ENCODE assay signal across 5 cellular contexts in genomic region chr12:49210703-49211102, GRCh38. TPM values are rescaled to one million over a fixed set of nuclear protein-coding genes. Genes with fewer than 3 reads are reported as not detected.
DNase-seq lines count a peak whose midpoint lies in the region; ATAC-seq and TF ChIP-seq lines count a peak whose summit lies in the region.
"Not testable (repeated sequence)": the region's sequence is repeated elsewhere in the genome, so short reads cannot be mapped to it uniquely, and the experiment has no call there.

No MANE protein-coding gene starts in this region.

- H3K9me3 ChIP-seq in HEK293 (ENCODE audit: control insufficient read depth, insufficient read depth, low read depth, low read length); endodermal cell (ENCODE audit: control insufficient read depth, low read length); neural progenitor cell (ENCODE audit: low read depth): not testable (repeated sequence)

- not testable (repeated sequence) for H3K9me3 Mint-ChIP-seq in brain, endodermal cell, neural progenitor cell

- not testable (repeated sequence) for H3K4me1 ChIP-seq in HEK293 (ENCODE audit: control insufficient read depth, insufficient read depth, low read length); endodermal cell (ENCODE audit: control insufficient read depth, insufficient read depth, low read length)
- peaks cover 27% of the 10 kb centered on the region for H3K4me1 ChIP-seq in neural progenitor cell

- H3K9ac ChIP-seq in endodermal cell (ENCODE audit: extremely low read depth, low read length, poor library complexity, severe bottlenecking); neural progenitor cell: not testable (repeated sequence)

- DNase-seq in endodermal cell (peak; percentile 0), left lobe of liver (ENCODE audit: low spot score) (peak; percentile 21)
- DNase-seq in neural progenitor cell (ENCODE audit: low spot score), result not testable (repeated sequence)

- H3K79me2 ChIP-seq in neural progenitor cell (ENCODE audit: low read depth), result not testable (repeated sequence)

- H4K20me1 ChIP-seq in neural progenitor cell (ENCODE audit: low read depth), result not testable (repeated sequence)

- POLR2A ChIA-PET in HEK293 (lab: Yijun Ruan, JAX), result not testable (repeated sequence)

- not testable (repeated sequence) for H3K27me3 Mint-ChIP-seq in brain; endodermal cell (ENCODE audit: insufficient read depth); neural progenitor cell (ENCODE audit: insufficient read depth, low read depth)

- H3K27ac Mint-ChIP-seq in brain (peak overlapping the region in 4 of 5 experiments; percentile 20 to 86 (median 58)), neural progenitor cell (peak overlapping the region; percentile 64)
- H3K27ac Mint-ChIP-seq in endodermal cell, result not testable (repeated sequence)

- CTCF ChIA-PET in HEK293 (lab: Yijun Ruan, JAX), result interaction anchor here (0.6 kb wide), 1 partner anchor 218 kb away, joined by 3 read pairs; no protein-coding TSS in a partner anchor

- H3K27ac ChIP-seq in HEK293 (ENCODE audit: extremely low read depth, low read depth, low read length); endodermal cell (ENCODE audit: low read depth, low read length); neural progenitor cell: not testable (repeated sequence)

- ATAC-seq in left lobe of liver, result not testable (repeated sequence)

- H2AFZ ChIP-seq in neural progenitor cell (replicated peaks), result not testable (repeated sequence)

- not testable (repeated sequence) for TF ChIP-seq CTCF in HEK293 (tag by site-specific recombination; IDR thresholded peaks at IDR 0.05); brain (conservative IDR thresholded peaks at IDR 0.05); endodermal cell (conservative IDR thresholded peaks at IDR 0.05); neural progenitor cell (IDR thresholded peaks at IDR 0.05)

- not testable (repeated sequence) for H3K36me3 ChIP-seq in HEK293 (ENCODE audit: control insufficient read depth in 2 of 2, insufficient read depth in 1 of 2, low read length in 2 of 2); endodermal cell (ENCODE audit: control insufficient read depth, insufficient read depth, low read length); neural progenitor cell

- H3K4me3 Mint-ChIP-seq in brain, endodermal cell, neural progenitor cell: not testable (repeated sequence)

- H3F3A ChIP-seq in neural progenitor cell (ENCODE audit: low read depth), result peaks cover 33% of the 10 kb centered on the region

- H3K4me2 ChIP-seq in neural progenitor cell, result not testable (repeated sequence)

- not testable (repeated sequence) for H3K27me3 ChIP-seq in endodermal cell (ENCODE audit: control insufficient read depth, insufficient read depth, low read length, poor library complexity, severe bottlenecking); neural progenitor cell

- H3K4me3 ChIP-seq in HEK293 (ENCODE audit: low read depth, low read length); endodermal cell (ENCODE audit: low read length); neural progenitor cell: not testable (repeated sequence)

- H3K4me1 Mint-ChIP-seq in brain (peaks cover 45% of the 10 kb centered on the region), neural progenitor cell (peaks cover 39% of the 10 kb centered on the region)
- not testable (repeated sequence) for H3K4me1 Mint-ChIP-seq in endodermal cell

- 88 to 94% methylated on average over 6 of the region's 7 CpGs for WGBS in endodermal cell (ENCODE audit: insufficient coverage in 1 of 2, insufficient read length in 1 of 2), 2 experiments

- H3K36me3 Mint-ChIP-seq in brain; endodermal cell (ENCODE audit: low read depth); neural progenitor cell: not testable (repeated sequence)

TF ChIP-seq in HEK293, 187 proteins besides CTCF, POLR2A, EP300 and RAD21:
- peak; percentile 89 for TF ChIP-seq ZNF692 (tag by site-specific recombination; IDR thresholded peaks at IDR 0.05)
- TF ChIP-seq ZFP69B (tag by site-specific recombination; IDR thresholded peaks at IDR 0.05), result peak; percentile 87
TF ChIP-seq in HEK293: peak in this region for 2; not testable (repeated sequence) for 185.

RNA-seq across cellular contexts. Expression of gene TUBA1A, which starts 21.8 kb away (rescaled TPM):
- 7,715 TPM for polyA plus RNA-seq in brain (ENCODE audit: insufficient read depth, low read depth, low replicate concordance)
- total RNA-seq in endodermal cell (100 to 1,000 TPM; 166 to 298 TPM), left lobe of liver (4.8 TPM), neural progenitor cell (ENCODE audit: low replicate concordance) (1,211 and 1,863 TPM in 2 replicates)
- 3,131 TPM for polyA plus RNA-seq in endodermal cell (2013, experiment 1 of 2)
- polyA plus RNA-seq in endodermal cell (2013, experiment 2 of 2), result 3,053 TPM

RNA-seq across cellular contexts. Expression of gene TUBA1C, which starts 54.2 kb away (rescaled TPM):
- 189 TPM for polyA plus RNA-seq in brain (ENCODE audit: insufficient read depth, low read depth, low replicate concordance)
- total RNA-seq in endodermal cell (100 to 1,000 TPM; 600 to 684 TPM), left lobe of liver (54.9 TPM), neural progenitor cell (ENCODE audit: low replicate concordance) (402 and 655 TPM in 2 replicates)
- 567 TPM for polyA plus RNA-seq in endodermal cell (2013, experiment 1 of 2)
- 581 TPM for polyA plus RNA-seq in endodermal cell (2013, experiment 2 of 2)

Comparison
In these comparisons a context has a peak if more than half of its experiments do, and no peak if none do; other contexts are left out.
1. RNA of gene TUBA1A, which starts 21.8 kb away (total RNA-seq): 1,211 to 1,863 TPM in neural progenitor cell and 166 to 298 TPM in endodermal cell; 4.8 TPM in left lobe of liver (single experiment); every median in the first group is over 10 times any median in the second.